In genomic region chr15:90955911-90956310, GRCh38 we compare ENCODE assay signal across 9 cellular contexts. TPM values are rescaled to one million over a fixed set of nuclear protein-coding genes. Genes with fewer than 3 reads are reported as not detected.
DNase-seq lines count a peak whose midpoint lies in the region; ATAC-seq and TF ChIP-seq lines count a peak whose summit lies in the region.
"Had no signal": no experiment of that assay in that cellular context is flagged by ENCODE, and none has a peak within 500 bp of the region (broad histone marks: within the 10 kb centered on the region; RNA-seq: fewer than 3 reads in every experiment).

No MANE protein-coding gene starts in this region.

- peak overlapping the region; percentile 98 for H3K27ac Mint-ChIP-seq in activated T-cell treated with anti-CD3 and anti-CD28 coated beads, Interleukin-2, amount 50 U/mL, for 24 hours
- no peak overlapping the region for H3K27ac Mint-ChIP-seq in effector memory CD8-positive, alpha-beta T cell
- H3K27ac Mint-ChIP-seq in stimulated activated memory B cell treated with anti-CD40 and anti-IgM and Interleukin-4, amounts not matched to agents 10 μg/mL and 1 μg/mL and 100 μg/mL, for 72 hours, result no peak overlapping the region
- H3K27ac Mint-ChIP-seq in CD14-positive monocyte, result peak overlapping the region in 1 of 7 donors; percentile 73

- intact Hi-C loops in CD14-positive monocyte (cut with micrococcal nuclease), result loop anchor here (2.0 to 10.0 kb wide), 4 partner anchors 39 to 319 kb away; partner anchors contain the start of genes PRC1 (in 1 of the 2) and VPS33B (in 1 of the 2)

- H3K4me1 Mint-ChIP-seq in activated T-cell treated with anti-CD3 and anti-CD28 coated beads, Interleukin-2, amount 50 U/mL, for 24 hours (ENCODE audit: low read depth), result peaks cover 23% of the 10 kb centered on the region
- H3K4me1 Mint-ChIP-seq in effector memory CD8-positive, alpha-beta T cell (ENCODE audit: low read depth in 2 of 2), result peaks cover 3 to 10% of the 10 kb centered on the region in 2 donors
- H3K4me1 Mint-ChIP-seq in stimulated activated memory B cell treated with anti-CD40 and anti-IgM and Interleukin-4, amounts not matched to agents 10 μg/mL and 1 μg/mL and 100 μg/mL, for 72 hours, result peaks cover 25% of the 10 kb centered on the region
- H3K4me1 Mint-ChIP-seq in CD14-positive monocyte, result peaks cover 19% of the 10 kb centered on the region

- H3K27me3 Mint-ChIP-seq in activated T-cell treated with anti-CD3 and anti-CD28 coated beads, Interleukin-2, amount 50 U/mL, for 24 hours, result no peaks in the 10 kb centered on the region
- H3K27me3 Mint-ChIP-seq in effector memory CD8-positive, alpha-beta T cell, result no peaks in the 10 kb centered on the region
- no peaks in the 10 kb centered on the region for H3K27me3 Mint-ChIP-seq in stimulated activated memory B cell treated with anti-CD40 and anti-IgM and Interleukin-4, amounts not matched to agents 10 μg/mL and 1 μg/mL and 100 μg/mL, for 72 hours
- no peaks in the 10 kb centered on the region for H3K27me3 Mint-ChIP-seq in CD14-positive monocyte (ENCODE audit: low read depth in 3 of 3)

- peaks cover 79% of the 10 kb centered on the region for H3K36me3 Mint-ChIP-seq in activated T-cell treated with anti-CD3 and anti-CD28 coated beads, Interleukin-2, amount 50 U/mL, for 24 hours (ENCODE audit: low read depth)
- H3K36me3 Mint-ChIP-seq in effector memory CD8-positive, alpha-beta T cell (ENCODE audit: insufficient read depth), result peaks cover 20% of the 10 kb centered on the region
- H3K36me3 Mint-ChIP-seq in stimulated activated memory B cell treated with anti-CD40 and anti-IgM and Interleukin-4, amounts not matched to agents 10 μg/mL and 1 μg/mL and 100 μg/mL, for 72 hours, result peaks cover 39% of the 10 kb centered on the region
- H3K36me3 Mint-ChIP-seq in CD14-positive monocyte, result peaks cover 35 to 53% of the 10 kb centered on the region in 2 donors

- no peak for ATAC-seq in effector memory CD8-positive, alpha-beta T cell (replicated peaks)
- ATAC-seq in stimulated activated memory B cell treated with anti-CD40 and anti-IgM and Interleukin-4, amounts not matched to agents 10 μg/mL and 1 μg/mL and 100 μg/mL, for 72 hours, result no peak
- no peak for ATAC-seq in HG03442 (IDR thresholded peaks at IDR 0.05; ENCODE audit: unreplicated experiment)

- H3K9me3 Mint-ChIP-seq in activated T-cell treated with anti-CD3 and anti-CD28 coated beads, Interleukin-2, amount 50 U/mL, for 24 hours, result no peaks in the 10 kb centered on the region
- no peaks in the 10 kb centered on the region for H3K9me3 Mint-ChIP-seq in effector memory CD8-positive, alpha-beta T cell
- H3K9me3 Mint-ChIP-seq in stimulated activated memory B cell treated with anti-CD40 and anti-IgM and Interleukin-4, amounts not matched to agents 10 μg/mL and 1 μg/mL and 100 μg/mL, for 72 hours, result no peaks in the 10 kb centered on the region
- H3K9me3 Mint-ChIP-seq in CD14-positive monocyte, result peaks cover 0 to 2% (median 0%) of the 10 kb centered on the region in 7 donors

- DNase-seq in activated T-cell treated with anti-CD3 and anti-CD28 coated beads, Interleukin-2, amount 50 U/mL, for 24 hours, result no peak
- DNase-seq in activated T-cell treated with anti-CD3 and anti-CD28 coated beads for 4 hours, result no peak
- peak; percentile 85 for DNase-seq in NCI-H526 treated with DMSO at 0.1 percent for 48 hours (lab: John Stamatoyannopoulos, UW)
- no peak for DNase-seq in effector memory CD8-positive, alpha-beta T cell
- no peak for DNase-seq in SK-N-DZ (ENCODE audit: low spot score)
- no peak for DNase-seq in CD14-positive monocyte (ENCODE audit: low spot score)
- DNase-seq: cortex of kidney had no signal

- TF ChIP-seq CTCF in CD14-positive monocyte (IDR thresholded peaks at IDR 0.05), result no peak

- peak overlapping the region; percentile 89 for H3K4me3 Mint-ChIP-seq in activated T-cell treated with anti-CD3 and anti-CD28 coated beads, Interleukin-2, amount 50 U/mL, for 24 hours
- H3K4me3 Mint-ChIP-seq in effector memory CD8-positive, alpha-beta T cell, result peak overlapping the region; percentile 81 to 84
- H3K4me3 Mint-ChIP-seq in stimulated activated memory B cell treated with anti-CD40 and anti-IgM and Interleukin-4, amounts not matched to agents 10 μg/mL and 1 μg/mL and 100 μg/mL, for 72 hours, result peak overlapping the region; percentile 61
- peak overlapping the region in 1 of 2 donors; percentile 81 for H3K4me3 Mint-ChIP-seq in CD14-positive monocyte

RNA-seq across cellular contexts. Expression of gene RCCD1, which starts 1.2 kb away (rescaled TPM):
- polyA plus RNA-seq in SK-N-DZ (2014; cell fraction: cytosol; rRNA removed), result 16.0 and 20.1 TPM in 2 replicates
- 57.0 and 66.6 TPM in 2 replicates for polyA plus RNA-seq in SK-N-DZ (2014; cell fraction: nucleus; rRNA removed)
- 1 to 10 TPM; 1.2 to 1.5 TPM for polyA plus RNA-seq in CD14-positive monocyte

RNA-seq across cellular contexts. Expression of gene UNC45A, which starts 20.8 kb away (rescaled TPM):
- 32.5 and 38.0 TPM in 2 replicates for polyA plus RNA-seq in SK-N-DZ (2014; cell fraction: cytosol; rRNA removed)
- 70.6 and 74.9 TPM in 2 replicates for polyA plus RNA-seq in SK-N-DZ (2014; cell fraction: nucleus; rRNA removed)
- 10 to 100 TPM; 30.4 to 42.6 TPM for polyA plus RNA-seq in CD14-positive monocyte

RNA-seq across cellular contexts. Expression of gene HDDC3, which starts 23.6 kb away (rescaled TPM):
- 25.1 and 25.3 TPM in 2 replicates for polyA plus RNA-seq in SK-N-DZ (2014; cell fraction: cytosol; rRNA removed)
- polyA plus RNA-seq in SK-N-DZ (2014; cell fraction: nucleus; rRNA removed), result 17.6 and 23.1 TPM in 2 replicates
- 10 to 100 TPM; 14.8 to 19.7 TPM for polyA plus RNA-seq in CD14-positive monocyte

RNA-seq across cellular contexts. Expression of gene PRC1, which starts 38.4 kb away (rescaled TPM):
- 398 and 437 TPM in 2 replicates for polyA plus RNA-seq in SK-N-DZ (2014; cell fraction: cytosol; rRNA removed)
- 650 and 674 TPM in 2 replicates for polyA plus RNA-seq in SK-N-DZ (2014; cell fraction: nucleus; rRNA removed)
- polyA plus RNA-seq in CD14-positive monocyte, result 1 to 10 TPM; 1.6 to 2.0 TPM

RNA-seq across cellular contexts. Expression of gene MAN2A2, which starts 52.8 kb away (rescaled TPM):
- polyA plus RNA-seq in SK-N-DZ (2014; cell fraction: cytosol; rRNA removed), result 8.3 and 8.6 TPM in 2 replicates
- 88.2 and 151 TPM in 2 replicates for polyA plus RNA-seq in SK-N-DZ (2014; cell fraction: nucleus; rRNA removed)
- 1 to 10 TPM; 6.6 to 7.3 TPM for polyA plus RNA-seq in CD14-positive monocyte
